Comparison of ENCODE assay signal across 8 cellular contexts in the genomic region with DNA sequence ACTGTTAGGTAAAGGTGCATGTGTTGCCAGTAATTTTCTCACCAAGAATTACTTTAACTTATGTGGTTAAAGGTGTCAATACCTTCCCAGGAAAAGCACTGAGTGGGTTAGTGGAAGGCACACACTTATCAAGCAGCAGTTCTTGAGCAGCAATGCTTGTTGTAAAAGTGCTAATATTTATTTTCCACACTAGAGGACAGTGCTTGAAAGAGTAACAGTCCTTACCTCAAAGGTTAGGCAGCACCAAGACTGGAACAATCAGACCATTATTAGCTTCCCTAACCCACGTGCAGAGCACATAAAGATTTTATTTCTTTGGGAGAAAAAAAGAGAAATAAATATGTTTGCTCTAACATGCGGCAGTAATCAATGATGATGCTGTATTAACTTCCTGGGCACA. TPM values are rescaled to one million over a fixed set of nuclear protein-coding genes. Genes with fewer than 3 reads are reported as not detected.
DNase-seq lines count a peak whose midpoint lies in the region; ATAC-seq and TF ChIP-seq lines count a peak whose summit lies in the region.

No MANE protein-coding gene starts in this region.

- CTCF ChIA-PET in MCF 10A (lab: Yijun Ruan, JAX), result interaction anchor here (0.7 to 1.7 kb wide), 8 partner anchors 9 to 472 kb away, joined by 3 to 4 read pairs (median 4); a partner anchor contains a TSS

- DNase-seq in EH (ENCODE audit: low read depth) (peak; percentile 52), LHCN-M2 (ENCODE audit: low read depth) (peak; percentile 47), MCF 10A (ENCODE audit: unreplicated experiment) (peak; percentile 25), midbrain (lab: John Stamatoyannopoulos, UW) (peak; percentile 50), OCI-M2 (lab: John Stamatoyannopoulos, UW; ENCODE audit: unreplicated experiment) (no peak)

- POLR2A ChIA-PET in MCF 10A (lab: Yijun Ruan, JAX), result interaction anchor here (1.5 kb wide), 1 partner anchor 49 kb away, joined by 3 read pairs; a partner anchor contains a TSS

- peaks cover 3% of the 10 kb centered on the region for H3K9me3 Mint-ChIP-seq in MCF 10A (ENCODE audit: unreplicated experiment)

- H3K36me3 Mint-ChIP-seq in MCF 10A (ENCODE audit: insufficient read depth, unreplicated experiment), result no peaks in the 10 kb centered on the region

- no TSS peak for BruUV-seq in MCF 10A (replicated peaks; lab: Mats Ljungman, UMichigan)

- H3K4me3 Mint-ChIP-seq in MCF 10A (ENCODE audit: unreplicated experiment), result no peak overlapping the region

- peaks cover 6% of the 10 kb centered on the region for H3K4me1 Mint-ChIP-seq in MCF 10A (ENCODE audit: insufficient read depth, unreplicated experiment)

- intact Hi-C loops in MCF 10A (cut with micrococcal nuclease), result loop anchor here (2.0 kb wide), 1 partner anchor 471 kb away; a partner anchor contains a TSS

- H3K27me3 Mint-ChIP-seq in MCF 10A (ENCODE audit: insufficient read depth, unreplicated experiment), result no peaks in the 10 kb centered on the region

- no peak overlapping the region for H3K27ac Mint-ChIP-seq in MCF 10A (ENCODE audit: low read depth, unreplicated experiment)

- TF ChIP-seq CTCF in MCF 10A (IDR thresholded peaks at IDR 0.05; ENCODE audit: unreplicated experiment), result peak; percentile 18

- ATAC-seq in HG03139 (IDR thresholded peaks at IDR 0.05; ENCODE audit: unreplicated experiment) (no peak), HG02798 (IDR thresholded peaks at IDR 0.05; ENCODE audit: poor library complexity, unreplicated experiment) (no peak), HG03025 (IDR thresholded peaks at IDR 0.05; ENCODE audit: low FRiP score, unreplicated experiment) (no peak)

RNA-seq across cellular contexts. Expression of a gene that starts 48.8 kb away (rescaled TPM):
- total RNA-seq in LHCN-M2 (2014; rRNA removed), result 46.6 and 52.7 TPM in 2 replicates
- polyA plus RNA-seq in LHCN-M2 (2012), result 19.1 TPM
- total RNA-seq in MCF 10A (2022), result 68.0 and 76.8 TPM in 2 replicates
